In the genomic region with DNA sequence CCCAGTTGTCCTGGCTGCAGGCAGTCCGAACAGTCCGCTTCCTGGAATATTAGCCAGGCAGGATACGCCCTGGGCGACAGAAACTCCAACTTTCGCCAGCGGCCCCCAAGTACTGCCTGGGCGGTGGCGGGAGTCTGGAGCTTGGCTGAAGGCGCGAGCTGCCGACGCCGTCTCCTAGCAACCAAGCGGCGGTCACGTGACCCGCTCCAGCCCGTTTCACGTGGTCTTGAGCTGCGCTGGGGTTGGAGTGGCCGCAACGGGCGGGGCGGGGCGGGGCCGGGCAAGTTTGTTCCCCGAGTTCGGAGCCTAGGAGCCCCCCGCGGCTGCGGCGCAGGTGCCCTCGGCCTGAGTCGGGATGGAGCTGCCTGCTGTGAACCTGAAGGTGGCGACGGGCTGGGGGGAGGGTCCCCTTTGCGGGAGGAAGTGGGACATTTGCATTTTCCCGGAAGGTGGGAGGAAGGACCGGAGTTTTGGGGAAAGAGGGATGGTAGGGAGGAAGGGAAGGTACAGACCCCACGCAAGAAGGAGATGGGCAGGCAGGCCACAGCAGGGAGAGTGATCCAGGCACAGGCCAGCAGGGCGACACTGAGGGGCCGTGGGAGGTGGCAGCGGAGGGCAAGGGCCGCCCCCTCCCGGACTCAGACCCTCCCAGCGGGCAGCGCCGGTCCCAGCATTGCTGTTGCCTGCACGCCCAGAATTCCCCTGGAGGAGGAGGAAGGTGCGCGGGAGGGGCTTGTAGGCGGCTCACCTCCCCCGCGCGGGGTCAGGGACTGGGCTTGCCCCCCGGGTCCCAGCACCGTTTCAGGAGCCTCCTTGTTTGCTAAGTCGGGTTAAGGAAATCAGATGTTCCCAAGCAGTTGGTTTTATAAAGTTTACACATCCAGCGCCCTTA, we compare ENCODE assay signal across 8 cellular contexts. TPM values are rescaled to one million over a fixed set of nuclear protein-coding genes. Genes with fewer than 3 reads are reported as not detected.
A peak's percentile ranks its signal among the peaks of the same experiment; 100 is the strongest.
DNase-seq lines count a peak whose midpoint lies in the region; ATAC-seq, FAIRE-seq and TF ChIP-seq lines count a peak whose summit lies in the region.

A gene with protein sequence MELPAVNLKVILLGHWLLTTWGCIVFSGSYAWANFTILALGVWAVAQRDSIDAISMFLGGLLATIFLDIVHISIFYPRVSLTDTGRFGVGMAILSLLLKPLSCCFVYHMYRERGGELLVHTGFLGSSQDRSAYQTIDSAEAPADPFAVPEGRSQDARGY (plus strand): TSS at position 283 of the 892 bp plus-strand sequence. CDS start 73 bp downstream, at position 356.

- H3K27ac ChIP-seq in caudate nucleus (ENCODE audit: low read depth, low read length): peak within 1 kb of the TSS; percentile 86

- ATAC-seq in HG03064 (IDR thresholded peaks at IDR 0.05; ENCODE audit: low read depth, unreplicated experiment): peak; percentile 57
- no peak for ATAC-seq in HG02610 (IDR thresholded peaks at IDR 0.05; ENCODE audit: unreplicated experiment)

- TF ChIP-seq POLR2A in GM12892 (IDR thresholded peaks at IDR 0.05; ENCODE audit: low read depth, low read length): no peak

- peak; percentile 84 for FAIRE-seq in GM12892 (lab: Jason Lieb, UNC)

- DNase-seq in GM12892 (ENCODE audit: insufficient read length): peak; percentile 87
- peak; percentile 90 for DNase-seq in NCI-H226
- peak; percentile 64 to 75 (median 71) for DNase-seq in activated CD4-positive, CD25-positive, alpha-beta regulatory T cell (lab: John Stamatoyannopoulos, UW)
- DNase-seq in caudate nucleus (lab: John Stamatoyannopoulos, UW): peak; percentile 29 to 96 (median 89)
- DNase-seq in iris pigment epithelial cell (ENCODE audit: low read depth): peak; percentile 91
- peak; percentile 78 to 90 for DNase-seq in stimulated activated CD4-positive, alpha-beta T cell treated with anti-CD3 and anti-CD28 coated beads, Interleukin-12 subunit alpha, Interleukin-12 subunit beta, amount 100 ng/mL, for 24 hours (ENCODE audit: low read depth in 2 of 2)

RNA-seq across cellular contexts. Expression of the gene that starts here (rescaled TPM):
- 6.6 TPM for polyA plus RNA-seq in GM12892 (2012; ENCODE audit: missing spikeins)
